Comparison of ENCODE assay signal across 2 cellular contexts in the genomic region with DNA sequence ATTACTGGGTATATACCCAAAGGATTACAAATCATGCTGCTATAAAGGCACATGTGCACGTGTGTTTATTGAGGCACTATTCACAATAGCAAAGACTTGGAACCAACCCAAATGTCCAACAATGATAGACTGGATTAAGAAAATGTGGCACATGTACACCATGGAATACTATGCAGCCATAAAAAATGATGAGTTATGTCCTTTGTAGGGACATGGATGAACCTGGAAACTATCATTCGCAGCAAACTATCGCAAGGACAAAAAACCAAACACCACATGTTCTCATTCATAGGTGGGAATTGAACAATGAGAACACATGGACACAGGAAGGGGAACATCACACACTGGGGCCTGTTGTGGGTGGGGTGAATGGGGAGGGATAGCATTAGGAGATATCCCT. TPM values are rescaled to one million over a fixed set of nuclear protein-coding genes. Genes with fewer than 3 reads are reported as not detected.
"Had no signal": no experiment of that assay in that cellular context is flagged by ENCODE, and none has a peak within 500 bp of the region (broad histone marks: within the 10 kb centered on the region; RNA-seq: fewer than 3 reads in every experiment).

No MANE protein-coding gene starts in this region.

RNA-seq across cellular contexts. Expression of a gene that starts 32.4 kb away (rescaled TPM):
- polyA plus RNA-seq: endothelial cell of umbilical vein, foreskin keratinocyte had no signal
